ENCODE assay signal across 29 cellular contexts in the genomic region with DNA sequence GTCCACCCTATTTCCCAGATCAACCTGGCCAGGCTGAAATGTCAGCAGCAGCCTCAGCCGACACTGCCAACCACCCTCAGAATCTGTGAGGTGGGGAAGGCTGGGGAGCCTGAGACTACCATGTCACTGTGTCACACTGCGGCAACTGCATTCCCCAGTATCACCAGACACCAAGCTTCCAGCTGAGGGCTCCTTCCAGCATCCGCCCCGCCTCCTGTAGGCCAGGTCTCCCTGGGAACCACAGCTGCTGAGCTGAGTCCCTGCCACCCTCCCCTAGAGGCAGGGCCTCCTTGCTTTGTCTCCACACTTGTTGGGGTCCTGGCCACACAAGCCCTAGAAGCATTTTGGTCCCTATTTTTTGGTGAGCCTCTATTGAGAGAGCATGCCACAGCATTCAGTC.
"Had no signal": no experiment of that assay in that cellular context is flagged by ENCODE, and none has a peak within 500 bp of the region (broad histone marks: within the 10 kb centered on the region; RNA-seq: fewer than 3 reads in every experiment).

No MANE protein-coding gene starts in this region.

- H3K9me3 Mint-ChIP-seq: activated CD4-positive, alpha-beta memory T cell treated with anti-CD3 and anti-CD28 coated beads, Interleukin-2, amount 10 ng/mL, durations not matched to agents 7 days and 5 days; activated CD4-positive, alpha-beta T cell treated with anti-CD3 and anti-CD28 coated beads, Interleukin-2, amount 10 ng/mL, durations not matched to agents 7 days and 5 days; activated naive CD4-positive, alpha-beta T cell treated with anti-CD3 and anti-CD28 coated beads, Interleukin-2, amount 50 U/mL, for 24 hours; activated naive CD8-positive, alpha-beta T cell treated with anti-CD3 and anti-CD28 coated beads, Interleukin-2, amount 50 U/mL, for 24 hours; activated T-helper 2 cell treated with anti-CD3 and anti-CD28 coated beads, Interferon-gamma antibody, Interleukin-2, Interleukin-4, amounts not matched to agents 10 μg/mL and 5 μg/mL and 100 μg/mL, durations not matched to agents 14 hours and 24 hours and 36 hours; naive B cell; nephron progenitor cell; stimulated activated effector memory CD8-positive, alpha-beta T cell treated with anti-CD3 and anti-CD28 coated beads, Interleukin-12 subunit alpha, Interleukin-12 subunit beta, amount 100 ng/mL, for 72 hours; stimulated activated naive CD8-positive, alpha-beta T cell treated with anti-CD3 and anti-CD28 coated beads, Interleukin-15, Interleukin-2, amounts not matched to agents 100 ng/mL and 50 ng/mL, for 24 hours had no signal

- H3K9me3 ChIP-seq: esophagus squamous epithelium, left ventricle myocardium inferior, mucosa of descending colon, pancreas, prostate gland, thoracic aorta had no signal

- H3K36me3 ChIP-seq: esophagus squamous epithelium, left ventricle myocardium inferior, pancreas, prostate gland, thoracic aorta had no signal

- H3K4me1 ChIP-seq: esophagus squamous epithelium, pancreas, prostate gland had no signal

- H3K36me3 Mint-ChIP-seq: activated naive CD4-positive, alpha-beta T cell treated with anti-CD3 and anti-CD28 coated beads, Interleukin-2, amount 50 U/mL, for 24 hours; naive B cell; stimulated activated effector memory CD8-positive, alpha-beta T cell treated with anti-CD3 and anti-CD28 coated beads, Interleukin-12 subunit alpha, Interleukin-12 subunit beta, amount 100 ng/mL, for 72 hours had no signal

- ATAC-seq: activated naive CD8-positive, alpha-beta T cell treated with anti-CD3 and anti-CD28 coated beads, Interleukin-2, amount 50 U/mL, for 24 hours; mucosa of descending colon; pancreas; sciatic nerve; stimulated activated effector memory CD8-positive, alpha-beta T cell treated with anti-CD3 and anti-CD28 coated beads, Interleukin-12 subunit alpha, Interleukin-12 subunit beta, amount 100 ng/mL, for 72 hours had no signal

- H3K27ac Mint-ChIP-seq: activated CD4-positive, alpha-beta memory T cell treated with anti-CD3 and anti-CD28 coated beads, Interleukin-2, amount 10 ng/mL, durations not matched to agents 7 days and 5 days; activated CD4-positive, alpha-beta T cell treated with anti-CD3 and anti-CD28 coated beads, Interleukin-2, amount 10 ng/mL, durations not matched to agents 7 days and 5 days; activated naive CD8-positive, alpha-beta T cell treated with anti-CD3 and anti-CD28 coated beads, Interleukin-2, amount 50 U/mL, for 24 hours; activated T-helper 2 cell treated with anti-CD3 and anti-CD28 coated beads, Interferon-gamma antibody, Interleukin-2, Interleukin-4, amounts not matched to agents 10 μg/mL and 5 μg/mL and 100 μg/mL, durations not matched to agents 14 hours and 24 hours and 36 hours; naive B cell; nephron progenitor cell; stimulated activated effector memory CD8-positive, alpha-beta T cell treated with anti-CD3 and anti-CD28 coated beads, Interleukin-12 subunit alpha, Interleukin-12 subunit beta, amount 100 ng/mL, for 72 hours; stimulated activated naive CD8-positive, alpha-beta T cell treated with anti-CD3 and anti-CD28 coated beads, Interleukin-15, Interleukin-2, amounts not matched to agents 100 ng/mL and 50 ng/mL, for 24 hours had no signal

- H3K27ac ChIP-seq: epithelial cell of prostate, esophagus squamous epithelium, left ventricle myocardium inferior, pancreas, prostate gland, thoracic aorta had no signal

- H3K4me3 ChIP-seq: esophagus squamous epithelium, left ventricle myocardium inferior, lung, mucosa of descending colon, pancreas, prostate gland, thoracic aorta had no signal

- DNase-seq: activated CD4-positive, alpha-beta memory T cell treated with anti-CD3 and anti-CD28 coated beads, Interleukin-2, amount 10 ng/mL, durations not matched to agents 7 days and 5 days; activated CD4-positive, alpha-beta T cell treated with anti-CD3 and anti-CD28 coated beads for 1 hour; activated CD4-positive, alpha-beta T cell treated with anti-CD3 and anti-CD28 coated beads, Interleukin-2, amount 10 ng/mL, durations not matched to agents 7 days and 5 days; activated naive CD8-positive, alpha-beta T cell treated with anti-CD3 and anti-CD28 coated beads, Interleukin-2, amount 50 U/mL, for 24 hours; activated T-cell treated with anti-CD3 and anti-CD28 coated beads, Interleukin-2, amount 50 U/mL, for 48 hours; amygdala; caudate nucleus; esophagus squamous epithelium; islet precursor cell; left ventricle myocardium inferior; mucosa of descending colon; naive B cell; nephron progenitor cell; nucleus accumbens; pancreas; retina; small intestine; stimulated activated CD4-positive, alpha-beta T cell treated with anti-CD3 and anti-CD28 coated beads, Interleukin-4, amount 100 ng/mL, for 24 hours; T1000; trophoblast cell had no signal

- H3K4me1 Mint-ChIP-seq: activated CD4-positive, alpha-beta memory T cell treated with anti-CD3 and anti-CD28 coated beads, Interleukin-2, amount 10 ng/mL, durations not matched to agents 7 days and 5 days; activated CD4-positive, alpha-beta T cell treated with anti-CD3 and anti-CD28 coated beads, Interleukin-2, amount 10 ng/mL, durations not matched to agents 7 days and 5 days; activated naive CD4-positive, alpha-beta T cell treated with anti-CD3 and anti-CD28 coated beads, Interleukin-2, amount 50 U/mL, for 24 hours; activated naive CD8-positive, alpha-beta T cell treated with anti-CD3 and anti-CD28 coated beads, Interleukin-2, amount 50 U/mL, for 24 hours; stimulated activated effector memory CD8-positive, alpha-beta T cell treated with anti-CD3 and anti-CD28 coated beads, Interleukin-12 subunit alpha, Interleukin-12 subunit beta, amount 100 ng/mL, for 72 hours had no signal

- H3K27me3 ChIP-seq: pancreas had no signal

- H3K4me3 Mint-ChIP-seq: activated CD4-positive, alpha-beta memory T cell treated with anti-CD3 and anti-CD28 coated beads, Interleukin-2, amount 10 ng/mL, durations not matched to agents 7 days and 5 days; activated CD4-positive, alpha-beta T cell treated with anti-CD3 and anti-CD28 coated beads, Interleukin-2, amount 10 ng/mL, durations not matched to agents 7 days and 5 days; activated naive CD4-positive, alpha-beta T cell treated with anti-CD3 and anti-CD28 coated beads, Interleukin-2, amount 50 U/mL, for 24 hours; activated naive CD8-positive, alpha-beta T cell treated with anti-CD3 and anti-CD28 coated beads, Interleukin-2, amount 50 U/mL, for 24 hours; naive B cell; nephron progenitor cell; stimulated activated effector memory CD8-positive, alpha-beta T cell treated with anti-CD3 and anti-CD28 coated beads, Interleukin-12 subunit alpha, Interleukin-12 subunit beta, amount 100 ng/mL, for 72 hours; stimulated activated naive CD8-positive, alpha-beta T cell treated with anti-CD3 and anti-CD28 coated beads, Interleukin-15, Interleukin-2, amounts not matched to agents 100 ng/mL and 50 ng/mL, for 24 hours had no signal
